In the genomic region with DNA sequence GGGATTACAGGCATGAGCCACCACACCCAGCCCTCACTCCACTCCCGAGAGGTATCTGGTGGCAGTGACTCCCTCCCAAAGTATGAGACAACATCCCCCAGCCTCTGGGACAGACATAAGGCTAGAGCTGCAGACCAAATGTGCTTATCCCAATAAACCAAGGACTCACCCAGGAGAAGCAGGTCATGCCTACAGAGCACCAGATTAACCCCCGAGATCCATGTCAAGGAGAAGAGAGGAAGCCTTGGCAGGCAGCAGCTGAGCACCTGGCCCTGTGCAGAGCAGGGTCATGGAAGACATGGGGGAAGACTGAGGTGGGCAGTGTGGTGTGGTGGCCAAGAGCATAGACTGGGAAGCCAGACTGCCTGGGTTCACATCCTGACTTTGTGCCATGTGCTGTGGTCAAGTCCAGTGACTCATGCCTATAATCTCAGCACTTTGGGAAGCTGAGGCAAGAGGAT, we compare ENCODE assay signal across 16 cellular contexts.
"Had no signal": no experiment of that assay in that cellular context is flagged by ENCODE, and none has a peak within 500 bp of the region (broad histone marks: within the 10 kb centered on the region; RNA-seq: fewer than 3 reads in every experiment).

No MANE protein-coding gene starts in this region.

- DNase-seq: activated CD4-positive, alpha-beta memory T cell treated with anti-CD3 and anti-CD28 coated beads for 36 hours; activated CD4-positive, alpha-beta T cell treated with anti-CD3 and anti-CD28 coated beads for 1 hour; activated CD8-positive, alpha-beta memory T cell treated with anti-CD3 and anti-CD28 coated beads, Interleukin-2, amount 50 U/mL, for 4 hours; activated naive CD4-positive, alpha-beta T cell treated with Interleukin-2 at 50 U/mL for 16 hours; activated naive CD8-positive, alpha-beta T cell treated with anti-CD3 and anti-CD28 coated beads, Interleukin-2, amount 50 U/mL, for 24 hours; effector CD4-positive, alpha-beta T cell; kidney glomerular epithelial cell; retina; small intestine had no signal

- H3K27ac ChIP-seq: cardiac muscle cell, gastroesophageal sphincter, hepatocyte, pancreas had no signal

- H3K27ac Mint-ChIP-seq: activated CD4-positive, alpha-beta memory T cell treated with anti-CD3 and anti-CD28 coated beads for 36 hours; activated naive CD8-positive, alpha-beta T cell treated with anti-CD3 and anti-CD28 coated beads, Interleukin-2, amount 50 U/mL, for 24 hours; stimulated activated memory B cell treated with anti-CD40 and anti-IgM and Interleukin-4, amounts not matched to agents 10 μg/mL and 1 μg/mL and 100 μg/mL, for 72 hours; type B pancreatic cell had no signal

- H3K36me3 Mint-ChIP-seq: activated CD4-positive, alpha-beta memory T cell treated with anti-CD3 and anti-CD28 coated beads for 36 hours; stimulated activated memory B cell treated with anti-CD40 and anti-IgM and Interleukin-4, amounts not matched to agents 10 μg/mL and 1 μg/mL and 100 μg/mL, for 72 hours; type B pancreatic cell had no signal

- H3K4me1 Mint-ChIP-seq: neural crest cell had no signal

- H3K27me3 Mint-ChIP-seq: activated CD4-positive, alpha-beta memory T cell treated with anti-CD3 and anti-CD28 coated beads for 36 hours; activated naive CD8-positive, alpha-beta T cell treated with anti-CD3 and anti-CD28 coated beads, Interleukin-2, amount 50 U/mL, for 24 hours; stimulated activated memory B cell treated with anti-CD40 and anti-IgM and Interleukin-4, amounts not matched to agents 10 μg/mL and 1 μg/mL and 100 μg/mL, for 72 hours; type B pancreatic cell had no signal

- H3K9me3 Mint-ChIP-seq: activated CD4-positive, alpha-beta memory T cell treated with anti-CD3 and anti-CD28 coated beads for 36 hours; activated naive CD8-positive, alpha-beta T cell treated with anti-CD3 and anti-CD28 coated beads, Interleukin-2, amount 50 U/mL, for 24 hours; neural crest cell; stimulated activated memory B cell treated with anti-CD40 and anti-IgM and Interleukin-4, amounts not matched to agents 10 μg/mL and 1 μg/mL and 100 μg/mL, for 72 hours; type B pancreatic cell had no signal

- H3K4me3 Mint-ChIP-seq: activated CD4-positive, alpha-beta memory T cell treated with anti-CD3 and anti-CD28 coated beads for 36 hours; activated naive CD8-positive, alpha-beta T cell treated with anti-CD3 and anti-CD28 coated beads, Interleukin-2, amount 50 U/mL, for 24 hours; neural crest cell; stimulated activated memory B cell treated with anti-CD40 and anti-IgM and Interleukin-4, amounts not matched to agents 10 μg/mL and 1 μg/mL and 100 μg/mL, for 72 hours; type B pancreatic cell had no signal

- ATAC-seq: activated naive CD8-positive, alpha-beta T cell treated with anti-CD3 and anti-CD28 coated beads, Interleukin-2, amount 50 U/mL, for 24 hours; gastroesophageal sphincter; pancreas; stimulated activated memory B cell treated with anti-CD40 and anti-IgM and Interleukin-4, amounts not matched to agents 10 μg/mL and 1 μg/mL and 100 μg/mL, for 72 hours had no signal
